Comparison of ENCODE assay signal across 23 cellular contexts in the genomic region with DNA sequence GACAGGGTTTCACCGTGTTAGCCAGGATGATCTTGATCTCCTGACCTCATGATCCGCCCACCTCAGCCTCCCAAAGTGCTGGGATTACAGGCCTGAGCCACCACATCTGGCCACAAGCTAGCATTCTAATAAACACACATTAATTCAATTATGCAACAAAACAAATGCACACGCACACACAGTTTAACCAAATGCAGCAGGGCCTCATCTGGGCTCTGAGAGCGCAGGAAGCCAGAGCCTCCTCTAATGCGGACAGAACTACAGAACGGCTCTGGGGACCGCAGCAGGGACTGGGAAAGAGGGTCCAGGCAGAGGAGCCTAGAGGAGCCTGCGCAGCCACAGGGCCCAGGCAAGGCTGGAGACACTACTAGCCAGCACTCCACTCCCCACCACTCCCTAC.
"Had no signal": no experiment of that assay in that cellular context is flagged by ENCODE, and none has a peak within 500 bp of the region (broad histone marks: within the 10 kb centered on the region; RNA-seq: fewer than 3 reads in every experiment).

No MANE protein-coding gene starts in this region.

- H3K27ac ChIP-seq: KMS-11, PC-9, SK-N-MC had no signal

- DNase-seq: activated CD4-positive, alpha-beta T cell treated with anti-CD3 and anti-CD28 coated beads for 4 hours; activated CD8-positive, alpha-beta memory T cell treated with anti-CD3 and anti-CD28 coated beads, Interleukin-2, amount 50 U/mL, for 4 hours; activated CD8-positive, alpha-beta T cell treated with anti-CD3 and anti-CD28 coated beads for 36 hours; activated gamma-delta T cell treated with Interleukin-2 at 50 U/mL for 16 hours; activated naive CD4-positive, alpha-beta T cell treated with anti-CD3 and anti-CD28 coated beads, Interleukin-2, amount 10 ng/mL, durations not matched to agents 7 days and 5 days; activated naive CD8-positive, alpha-beta T cell treated with anti-CD3 and anti-CD28 coated beads for 36 hours; activated T-cell treated with anti-CD3 and anti-CD28 coated beads, Interleukin-2, amount 50 U/mL, for 72 hours; anterior cingulate cortex; cerebellar nuclear complex; MG63; MV-4-11; NCI-H1092 treated with DMSO at 0.1 percent for 48 hours; NCI-H1417 treated with DMSO at 0.1 percent for 48 hours; NCI-H1694; NCI-H2029; NCI-H2107; NCI-H2171 treated with DMSO at 0.1 percent for 48 hours; NCI-H226; NCI-H526 treated with DMSO at 0.1 percent for 48 hours; PC-9; SW 1271 had no signal

- H3K4me3 ChIP-seq: MG63, PC-9, SK-N-MC had no signal

- H2AFZ ChIP-seq: PC-9 had no signal

- H3K27me3 ChIP-seq: MG63 had no signal

- H3K4me2 ChIP-seq: KMS-11, PC-9 had no signal

- H3K9ac ChIP-seq: KMS-11 had no signal

- H3K9me3 ChIP-seq: MG63 had no signal
